In genomic region chr10:101704306-101704705, GRCh38 we compare ENCODE assay signal across 29 cellular contexts.
"Had no signal": no experiment of that assay in that cellular context is flagged by ENCODE, and none has a peak within 500 bp of the region (broad histone marks: within the 10 kb centered on the region; RNA-seq: fewer than 3 reads in every experiment).

No MANE protein-coding gene starts in this region.

- H3K4me3 ChIP-seq: coronary artery, esophagus squamous epithelium, heart right ventricle, left lung, mucosa of descending colon, right atrium auricular region, smooth muscle cell, stomach, thyroid gland had no signal

- H3K4me2 ChIP-seq: smooth muscle cell had no signal

- H3K9ac ChIP-seq: parathyroid adenoma had no signal

- H3K27ac Mint-ChIP-seq: mesothelial cell of epicardium; naive B cell; natural killer cell treated with Interleukin-12 subunit alpha and Interleukin-12 subunit beta and Interleukin-15 and Interleukin-18, amount 100 ng/mL, for 72 hours; progenitor cell of endocrine pancreas had no signal

- H3K4me3 Mint-ChIP-seq: mesothelial cell of epicardium; naive B cell; natural killer cell treated with Interleukin-12 subunit alpha and Interleukin-12 subunit beta and Interleukin-15 and Interleukin-18, amount 100 ng/mL, for 72 hours; neural crest cell had no signal

- H3K36me3 Mint-ChIP-seq: mesothelial cell of epicardium; naive B cell; natural killer cell treated with Interleukin-12 subunit alpha and Interleukin-12 subunit beta and Interleukin-15 and Interleukin-18, amount 100 ng/mL, for 72 hours had no signal

- H3K36me3 ChIP-seq: esophagus squamous epithelium, heart right ventricle, left lung, right atrium auricular region, thyroid gland had no signal

- H3K9me3 ChIP-seq: esophagus squamous epithelium, heart right ventricle, left lung, mucosa of descending colon, right atrium auricular region, stomach, thyroid gland had no signal

- H3K4me1 Mint-ChIP-seq: mesothelial cell of epicardium, naive B cell, neural crest cell had no signal

- H3K79me2 ChIP-seq: parathyroid adenoma had no signal

- H2AFZ ChIP-seq: parathyroid adenoma had no signal

- H3K27me3 ChIP-seq: right atrium auricular region, thyroid gland had no signal

- H3K4me1 ChIP-seq: esophagus squamous epithelium, heart right ventricle, left lung, parathyroid adenoma, right atrium auricular region, stomach, thyroid gland had no signal

- H3K27ac ChIP-seq: coronary artery, esophagus squamous epithelium, heart right ventricle, left lung, parathyroid adenoma, right atrium auricular region, stomach, thyroid gland had no signal

- DNase-seq: dermis blood vessel endothelial cell; effector memory CD4-positive, alpha-beta T cell; erythroblast; esophagus squamous epithelium; foreskin melanocyte; glutamatergic neuron; heart right ventricle; hippocampal formation; left cardiac atrium; left lung; mesenchymal stem cell; mucosa of descending colon; naive B cell; stimulated activated CD4-positive, alpha-beta T cell treated with anti-CD3 and anti-CD28 coated beads, Interleukin-12 subunit alpha, Interleukin-12 subunit beta, amount 100 ng/mL, for 4 hours; stimulated activated CD4-positive, alpha-beta T cell treated with anti-CD3 and anti-CD28 coated beads, Interleukin-1b, Interleukin-23, amount 100 ng/mL, for 48 hours; stimulated activated CD4-positive, alpha-beta T cell treated with anti-CD3 and anti-CD28 coated beads, Interleukin-4, amount 100 ng/mL, for 1 hour; stimulated activated CD8-positive, alpha-beta memory T cell treated with anti-CD3 and anti-CD28 coated beads, Interleukin-4, amount 100 ng/mL, for 48 hours; stimulated activated naive CD4-positive, alpha-beta T cell treated with Interleukin-2 at 50 U/mL for 16 hours; stomach; thyroid gland had no signal

- H3K9me3 Mint-ChIP-seq: mesothelial cell of epicardium; naive B cell; natural killer cell treated with Interleukin-12 subunit alpha and Interleukin-12 subunit beta and Interleukin-15 and Interleukin-18, amount 100 ng/mL, for 72 hours; neural crest cell had no signal

- ATAC-seq: heart right ventricle; left cardiac atrium; left lung; mucosa of descending colon; natural killer cell treated with Interleukin-12 subunit alpha and Interleukin-12 subunit beta and Interleukin-15 and Interleukin-18, amount 100 ng/mL, for 72 hours; sciatic nerve had no signal
